Comparison of ENCODE assay signal across 8 cellular contexts in genomic region chr22:24284747-24285203, GRCh38. TPM values are rescaled to one million over a fixed set of nuclear protein-coding genes. Genes with fewer than 3 reads are reported as not detected.
DNase-seq lines count a peak whose midpoint lies in the region; ATAC-seq lines count a peak whose summit lies in the region.

No MANE protein-coding gene starts in this region.

- intact Hi-C loops in activated naive CD4-positive, alpha-beta T cell treated with anti-CD3 and anti-CD28 coated beads for 36 hours (cut with micrococcal nuclease) = loop anchor here (1.0 kb wide), 3 partner anchors 11 to 150 kb away; no protein-coding TSS in a partner anchor

- DNase-seq in activated naive CD4-positive, alpha-beta T cell treated with anti-CD3 and anti-CD28 coated beads for 36 hours = peak; percentile 41
- DNase-seq in activated naive CD4-positive, alpha-beta T cell treated with Interleukin-2 at 50 U/mL for 16 hours = no peak
- DNase-seq in T-helper 17 cell = no peak
- peak; percentile 46 for DNase-seq in fibroblast of peridontal ligament (ENCODE audit: extremely low read depth)
- no peak for DNase-seq in stimulated activated naive CD8-positive, alpha-beta T cell treated with anti-CD3 and anti-CD28 coated beads, Interleukin-15, Interleukin-2, amounts not matched to agents 100 U/mL and 50 U/mL, for 24 hours
- no peak for DNase-seq in OCI-M2 (lab: John Stamatoyannopoulos, UW; ENCODE audit: unreplicated experiment)

- CTCF ChIA-PET in activated naive CD4-positive, alpha-beta T cell treated with anti-CD3 and anti-CD28 coated beads for 36 hours (lab: Charles Lee) = interaction anchor here (0.6 to 1.7 kb wide), 3 partner anchors 13 to 127 kb away, joined by 3 to 14 read pairs (median 5); partner anchors contain the start of gene SPECC1L

- H3K27ac Mint-ChIP-seq in activated naive CD4-positive, alpha-beta T cell treated with anti-CD3 and anti-CD28 coated beads for 36 hours = peak overlapping the region; percentile 79
- H3K27ac Mint-ChIP-seq in T-helper 17 cell = peak overlapping the region; percentile 72

- no peaks in the 10 kb centered on the region for H3K9me3 ChIP-seq in T-helper 17 cell (ENCODE audit: control insufficient read depth, low read length, poor library complexity, severe bottlenecking)

- H3K4me3 Mint-ChIP-seq in activated naive CD4-positive, alpha-beta T cell treated with anti-CD3 and anti-CD28 coated beads for 36 hours = peak overlapping the region; percentile 0
- peak overlapping the region; percentile 74 for H3K4me3 Mint-ChIP-seq in T-helper 17 cell

- peaks cover 7% of the 10 kb centered on the region for H3K36me3 Mint-ChIP-seq in activated naive CD4-positive, alpha-beta T cell treated with anti-CD3 and anti-CD28 coated beads for 36 hours (ENCODE audit: low read depth)
- H3K36me3 Mint-ChIP-seq in T-helper 17 cell (ENCODE audit: low read depth) = peaks cover 5% of the 10 kb centered on the region

- peaks cover 51% of the 10 kb centered on the region for H3K4me1 Mint-ChIP-seq in activated naive CD4-positive, alpha-beta T cell treated with anti-CD3 and anti-CD28 coated beads for 36 hours (ENCODE audit: low read depth)
- H3K4me1 Mint-ChIP-seq in T-helper 17 cell = peaks cover 34% of the 10 kb centered on the region

- ATAC-seq in T-helper 17 cell = peak; percentile 54
- peak; percentile 87 for ATAC-seq in stimulated activated naive CD8-positive, alpha-beta T cell treated with anti-CD3 and anti-CD28 coated beads, Interleukin-15, Interleukin-2, amounts not matched to agents 100 U/mL and 50 U/mL, for 24 hours
- no peak for ATAC-seq in GM18873 (IDR thresholded peaks at IDR 0.05; ENCODE audit: low FRiP score, unreplicated experiment)
- no peak for ATAC-seq in HG02885 (IDR thresholded peaks at IDR 0.05; ENCODE audit: poor library complexity, unreplicated experiment)

- H3K27me3 Mint-ChIP-seq in activated naive CD4-positive, alpha-beta T cell treated with anti-CD3 and anti-CD28 coated beads for 36 hours (ENCODE audit: low read depth) = no peaks in the 10 kb centered on the region
- H3K27me3 Mint-ChIP-seq in T-helper 17 cell = no peaks in the 10 kb centered on the region

- no peaks in the 10 kb centered on the region for H3K9me3 Mint-ChIP-seq in activated naive CD4-positive, alpha-beta T cell treated with anti-CD3 and anti-CD28 coated beads for 36 hours

RNA-seq across cellular contexts. Expression of gene SPECC1L, which starts 14.1 kb away (rescaled TPM):
- total RNA-seq in activated naive CD4-positive, alpha-beta T cell treated with anti-CD3 and anti-CD28 coated beads for 36 hours = 10 to 100 TPM; 33.5 to 35.7 TPM
- total RNA-seq in T-helper 17 cell = 10 to 100 TPM; 34.9 to 35.2 TPM

RNA-seq across cellular contexts. Expression of gene GGT5, which starts 39.9 kb away (rescaled TPM):
- total RNA-seq in activated naive CD4-positive, alpha-beta T cell treated with anti-CD3 and anti-CD28 coated beads for 36 hours = not detected
- not detected for total RNA-seq in T-helper 17 cell

Comparison
In these comparisons a context has a peak if more than half of its experiments do, and no peak if none do; other contexts are left out.
1. DNase-seq: peak in activated naive CD4-positive, alpha-beta T cell treated with anti-CD3 and anti-CD28 coated beads for 36 hours (single experiment) and fibroblast of peridontal ligament (single experiment); none in activated naive CD4-positive, alpha-beta T cell treated with Interleukin-2 at 50 U/mL for 16 hours (single experiment), T-helper 17 cell (0 of 3), stimulated activated naive CD8-positive, alpha-beta T cell treated with anti-CD3 and anti-CD28 coated beads, Interleukin-15, Interleukin-2, amounts not matched to agents 100 U/mL and 50 U/mL, for 24 hours (single experiment) and OCI-M2 (single experiment).
2. ATAC-seq: peak in T-helper 17 cell (single experiment) and stimulated activated naive CD8-positive, alpha-beta T cell treated with anti-CD3 and anti-CD28 coated beads, Interleukin-15, Interleukin-2, amounts not matched to agents 100 U/mL and 50 U/mL, for 24 hours (single experiment); none in GM18873 (single experiment) and HG02885 (single experiment).